In the genomic region with DNA sequence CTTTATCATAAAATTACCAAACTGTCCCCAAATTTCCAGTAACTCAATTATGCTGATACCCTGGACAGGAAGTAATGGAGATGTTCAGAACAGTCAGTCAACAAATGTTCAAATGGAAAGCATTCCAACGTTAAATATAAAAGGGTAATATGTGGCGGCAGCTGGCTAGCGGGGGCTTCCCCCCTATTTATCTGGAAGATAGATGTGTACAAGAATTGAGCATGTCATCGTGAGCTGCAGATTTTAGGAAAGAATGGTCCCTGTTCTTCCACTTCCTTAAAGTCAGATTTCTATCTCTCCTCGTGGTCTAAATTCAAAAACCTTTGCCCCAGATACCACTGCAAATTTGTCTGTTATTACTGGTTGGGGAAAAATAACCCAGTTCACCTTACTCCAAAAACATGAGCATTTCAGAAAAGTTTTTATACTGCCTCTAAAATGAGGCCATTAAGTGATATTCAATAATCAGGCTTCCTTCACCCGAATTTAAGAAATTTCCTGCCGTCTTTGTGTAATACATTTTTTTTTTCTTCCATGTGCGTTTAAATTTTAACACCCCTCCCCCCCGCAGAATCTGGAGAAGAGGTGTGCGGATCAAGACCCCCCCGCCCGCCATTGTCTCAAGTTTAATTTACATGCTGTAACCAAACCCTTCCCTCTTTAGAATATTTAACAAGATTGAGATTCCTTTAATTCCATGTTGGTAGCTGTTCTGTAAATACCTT, we compare ENCODE assay signal across 8 cellular contexts. TPM values are rescaled to one million over a fixed set of nuclear protein-coding genes. Genes with fewer than 3 reads are reported as not detected.
DNase-seq lines count a peak whose midpoint lies in the region; ATAC-seq and TF ChIP-seq lines count a peak whose summit lies in the region.
"Not testable (repeated sequence)": the region's sequence is repeated elsewhere in the genome, so short reads cannot be mapped to it uniquely, and the experiment has no call there.

No MANE protein-coding gene starts in this region.

- H3K4me2 ChIP-seq in Loucy (ENCODE audit: low read depth, low read length, poor library complexity, severe bottlenecking), result peak overlapping the region; percentile 80
- peak overlapping the region; percentile 61 for H3K4me2 ChIP-seq in trophoblast cell (ENCODE audit: low read length)

- not testable (repeated sequence) for H2BK120ac ChIP-seq in trophoblast cell (ENCODE audit: insufficient read depth, low read length, poor library complexity)

- TF ChIP-seq EP300 in upper lobe of left lung (IDR thresholded peaks at IDR 0.05), result peak in 1 of 4 donors; percentile 32

- H3K4me3 ChIP-seq in Loucy (ENCODE audit: low read length, poor library complexity, severe bottlenecking) (peak overlapping the region; percentile 97), upper lobe of left lung (peak overlapping the region in 1 of 4 donors; percentile 19)
- not testable (repeated sequence) for H3K4me3 ChIP-seq in liver (ENCODE audit: low read depth in 1 of 3, low read length in 3 of 3); trophoblast cell (ENCODE audit: low read depth, low read length)

- H4K8ac ChIP-seq in trophoblast cell (ENCODE audit: low read depth, low read length), result not testable (repeated sequence)

- not testable (repeated sequence) for H3K9me3 Mint-ChIP-seq in activated naive CD8-positive, alpha-beta T cell treated with anti-CD3 and anti-CD28 coated beads for 36 hours

- H3K23ac ChIP-seq in trophoblast cell (ENCODE audit: low read length), result not testable (repeated sequence)

- not testable (repeated sequence) for H2AFZ ChIP-seq in Loucy (ENCODE audit: low read length); trophoblast cell (ENCODE audit: insufficient read depth, low read length, poor library complexity)

- not testable (repeated sequence) for H3K36me3 Mint-ChIP-seq in T-helper 17 cell (ENCODE audit: low read depth)
- H3K36me3 Mint-ChIP-seq in activated naive CD8-positive, alpha-beta T cell treated with anti-CD3 and anti-CD28 coated beads for 36 hours, result peaks cover 18% of the 10 kb centered on the region

- not testable (repeated sequence) for H3K9me2 ChIP-seq in Loucy (replicated peaks; ENCODE audit: low read depth, low read length)

- peak overlapping the region; percentile 99 for H3K9ac ChIP-seq in Loucy (ENCODE audit: low read depth, low read length, poor library complexity, severe bottlenecking)
- H3K9ac ChIP-seq in liver (ENCODE audit: low read depth in 1 of 2, low read length in 2 of 2), result peak overlapping the region in 1 of 2 donors; percentile 59
- not testable (repeated sequence) for H3K9ac ChIP-seq in trophoblast cell (ENCODE audit: low read length)

- peak; percentile 16 for DNase-seq in EH (ENCODE audit: low read depth)
- DNase-seq in T-helper 17 cell; activated naive CD8-positive, alpha-beta T cell treated with anti-CD3 and anti-CD28 coated beads for 36 hours; epithelial cell of prostate (ENCODE audit: low read depth, low spot score); trophoblast cell; upper lobe of left lung: not testable (repeated sequence)

- H3K27ac Mint-ChIP-seq in T-helper 17 cell, result peak overlapping the region; percentile 99
- H3K27ac Mint-ChIP-seq in activated naive CD8-positive, alpha-beta T cell treated with anti-CD3 and anti-CD28 coated beads for 36 hours, result peak overlapping the region; percentile 99

- 48% methylated on average over 12 of the region's 12 CpGs for WGBS in liver
- no CpG with 5 or more reads among the region's 12 CpGs for WGBS in trophoblast cell (ENCODE audit: extremely low coverage, insufficient coverage, insufficient read length)
- WGBS in upper lobe of left lung, 2 donors, result 26 to 34% methylated on average over 12 of the region's 12 CpGs

- peak overlapping the region; percentile 92 for H3K4me3 Mint-ChIP-seq in T-helper 17 cell
- H3K4me3 Mint-ChIP-seq in activated naive CD8-positive, alpha-beta T cell treated with anti-CD3 and anti-CD28 coated beads for 36 hours, result peak overlapping the region; percentile 91

- peak overlapping the region; percentile 55 for H3K4ac ChIP-seq in trophoblast cell (ENCODE audit: low read depth, low read length)

- H2AK5ac ChIP-seq in trophoblast cell (ENCODE audit: low read length), result not testable (repeated sequence)

- not testable (repeated sequence) for H3K9me3 ChIP-seq in Loucy (ENCODE audit: insufficient read depth, low read depth, low read length); T-helper 17 cell (ENCODE audit: control insufficient read depth, low read length, poor library complexity, severe bottlenecking); liver (ENCODE audit: control insufficient read depth in 4 of 4, low read length in 3 of 4); trophoblast cell (ENCODE audit: insufficient read depth, low read depth, low read length); upper lobe of left lung

- H3K27me3 Mint-ChIP-seq in T-helper 17 cell; activated naive CD8-positive, alpha-beta T cell treated with anti-CD3 and anti-CD28 coated beads for 36 hours: not testable (repeated sequence)

- H3K14ac ChIP-seq in trophoblast cell (ENCODE audit: low read length), result not testable (repeated sequence)

- H3K27ac ChIP-seq in epithelial cell of prostate (peak overlapping the region; percentile 94), liver (ENCODE audit: low read depth in 1 of 2, low read length in 2 of 2) (peak overlapping the region; percentile 42 to 50), trophoblast cell (ENCODE audit: low read depth, low read length) (peak overlapping the region; percentile 47), upper lobe of left lung (peak overlapping the region; percentile 77 to 99 (median 98))

- ATAC-seq in T-helper 17 cell; upper lobe of left lung (ENCODE audit: low FRiP score in 2 of 2): not testable (repeated sequence)

- H3F3A ChIP-seq in Loucy (ENCODE audit: low read depth), result not testable (repeated sequence)

- TF ChIP-seq RAD21 in liver (IDR thresholded peaks at IDR 0.05), result not testable (repeated sequence)

- H2BK5ac ChIP-seq in trophoblast cell (ENCODE audit: low read depth, low read length, poor library complexity), result not testable (repeated sequence)

- H4K91ac ChIP-seq in trophoblast cell (ENCODE audit: low read depth, low read length), result peak overlapping the region; percentile 37

- H3K4me1 ChIP-seq in Loucy (ENCODE audit: insufficient read depth, low read length, poor library complexity, severe bottlenecking) (peaks cover 28% of the 10 kb centered on the region), liver (ENCODE audit: control insufficient read depth in 4 of 4, insufficient read depth in 4 of 4, low read length in 3 of 4) (peaks cover 0 to 14% (median 6%) of the 10 kb centered on the region in 4 donors), upper lobe of left lung (peaks cover 16 to 36% (median 20%) of the 10 kb centered on the region in 4 donors)
- not testable (repeated sequence) for H3K4me1 ChIP-seq in trophoblast cell (ENCODE audit: control insufficient read depth in 1 of 2, insufficient read depth in 2 of 2, low read length in 2 of 2)

- H3K18ac ChIP-seq in trophoblast cell (ENCODE audit: low read length), result not testable (repeated sequence)

- H3K79me1 ChIP-seq in trophoblast cell (ENCODE audit: low read length), result peaks cover 15% of the 10 kb centered on the region

- not testable (repeated sequence) for H3K27me3 ChIP-seq in Loucy (ENCODE audit: insufficient read depth, low read length, poor library complexity, severe bottlenecking); liver (ENCODE audit: control insufficient read depth in 4 of 4, insufficient read depth in 4 of 4, low read length in 3 of 4); trophoblast cell (ENCODE audit: insufficient read depth, low read length); upper lobe of left lung

- TF ChIP-seq POLR2A in upper lobe of left lung (IDR thresholded peaks at IDR 0.05), result not testable (repeated sequence)

- peaks cover 89% of the 10 kb centered on the region for H3K79me2 ChIP-seq in Loucy (ENCODE audit: insufficient read depth, low read length)
- H3K79me2 ChIP-seq in trophoblast cell (ENCODE audit: control insufficient read depth, insufficient read depth, low read length, poor library complexity), result peaks cover 21% of the 10 kb centered on the region

- not testable (repeated sequence) for H4K12ac ChIP-seq in trophoblast cell (ENCODE audit: low read depth, low read length)

- peaks cover 40% of the 10 kb centered on the region for H3K4me1 Mint-ChIP-seq in T-helper 17 cell
- H3K4me1 Mint-ChIP-seq in activated naive CD8-positive, alpha-beta T cell treated with anti-CD3 and anti-CD28 coated beads for 36 hours, result peaks cover 45% of the 10 kb centered on the region

- peaks cover 12% of the 10 kb centered on the region for H4K20me1 ChIP-seq in Loucy (ENCODE audit: insufficient read depth, low read length, poor library complexity, severe bottlenecking)

- H2BK12ac ChIP-seq in trophoblast cell (ENCODE audit: low read length), result not testable (repeated sequence)

- TF ChIP-seq CTCF in Loucy (conservative IDR thresholded peaks at IDR 0.05; ENCODE audit: low read length); liver (IDR thresholded peaks at IDR 0.05; ENCODE audit: low read depth, low read length, missing input control); upper lobe of left lung (IDR thresholded peaks at IDR 0.05): not testable (repeated sequence)

- not testable (repeated sequence) for H3K36me3 ChIP-seq in Loucy (ENCODE audit: insufficient read depth, low read length); liver (ENCODE audit: control insufficient read depth in 4 of 4, insufficient read depth in 3 of 4, low read depth in 1 of 4, low read length in 3 of 4); trophoblast cell (ENCODE audit: control insufficient read depth in 1 of 2, insufficient read depth in 2 of 2, low read length in 2 of 2); upper lobe of left lung

RNA-seq across cellular contexts. Expression of gene ZNF217, which starts 4.1 kb away (rescaled TPM):
- 10 to 100 TPM; 70.4 to 72.8 TPM for total RNA-seq in T-helper 17 cell
- 10 to 100 TPM; 55.6 to 59.0 TPM for total RNA-seq in activated naive CD8-positive, alpha-beta T cell treated with anti-CD3 and anti-CD28 coated beads for 36 hours
- total RNA-seq in liver, result 10 to 100 TPM; 14.9 to 16.3 TPM
- polyA plus RNA-seq in liver, result 1 to 10 TPM; 4.2 to 7.6 TPM
- 45.3 and 46.1 TPM in 2 replicates for polyA plus RNA-seq in trophoblast cell (2013)
- total RNA-seq in upper lobe of left lung, result 10 to 100 TPM; 18.7 to 38.4 (median 33.9) TPM

Comparison
In these comparisons a context has a peak if more than half of its experiments do, and no peak if none do; other contexts are left out.
1. H3K27ac ChIP-seq: peak in every context shown above with its lines; median percentile 98 in upper lobe of left lung; 94 in epithelial cell of prostate; 47 in trophoblast cell; 46 in liver.